Comparison of ENCODE assay signal across 9 cellular contexts in the genomic region with DNA sequence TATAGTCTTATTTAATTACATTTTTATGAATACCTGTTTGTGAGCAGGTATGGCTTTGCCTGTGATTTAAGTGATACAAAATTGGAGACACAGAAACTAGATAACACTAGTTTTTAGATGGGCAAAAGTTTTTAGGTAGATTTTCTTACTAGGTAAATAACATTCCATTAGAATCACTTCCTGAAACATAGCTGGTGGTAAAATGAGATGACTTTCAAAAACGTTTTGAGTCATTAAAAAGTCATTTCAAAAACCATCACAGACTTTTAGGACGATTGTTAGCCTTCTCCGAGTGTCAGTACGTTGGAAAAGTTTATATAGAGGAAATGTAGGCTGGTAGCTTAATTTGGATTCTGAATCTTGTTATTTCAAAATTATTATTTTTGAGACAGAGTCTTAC. TPM values are rescaled to one million over a fixed set of nuclear protein-coding genes. Genes with fewer than 3 reads are reported as not detected.
DNase-seq lines count a peak whose midpoint lies in the region; ATAC-seq and TF ChIP-seq lines count a peak whose summit lies in the region.
"Had no signal": no experiment of that assay in that cellular context is flagged by ENCODE, and none has a peak within 500 bp of the region (broad histone marks: within the 10 kb centered on the region; RNA-seq: fewer than 3 reads in every experiment).

No MANE protein-coding gene starts in this region.

- H2BK12ac ChIP-seq in trophoblast cell (ENCODE audit: low read length), result no peak overlapping the region

- H3K9me3 ChIP-seq in endocrine pancreas (ENCODE audit: control insufficient read depth, low read length) (no peaks in the 10 kb centered on the region), trophoblast cell (ENCODE audit: insufficient read depth, low read depth, low read length) (peaks cover 1% of the 10 kb centered on the region)

- peaks cover 14% of the 10 kb centered on the region for H3K79me2 ChIP-seq in trophoblast cell (ENCODE audit: control insufficient read depth, insufficient read depth, low read length, poor library complexity)

- H3K23ac ChIP-seq in trophoblast cell (ENCODE audit: low read length), result no peak overlapping the region

- H3K4me3 ChIP-seq in NB4 (ENCODE audit: low read depth, low read length) (peak overlapping the region; percentile 94), endocrine pancreas (ENCODE audit: control insufficient read depth, insufficient read depth, low read length) (peak overlapping the region; percentile 87), trophoblast cell (ENCODE audit: low read depth, low read length) (no peak overlapping the region)

- H3K4me2 ChIP-seq in trophoblast cell (ENCODE audit: low read length), result no peak overlapping the region

- TF ChIP-seq POLR2A in NB4 (IDR thresholded peaks at IDR 0.05; ENCODE audit: extremely low read depth, insufficient read length), result no peak

- H4K91ac ChIP-seq in trophoblast cell (ENCODE audit: low read depth, low read length), result no peak overlapping the region

- DNase-seq in Calu3 (no peak), NB4 (ENCODE audit: low read depth) (no peak), trophoblast cell (peak in 1 of 2 donors; percentile 18), NCI-H2171 treated with DMSO at 0.1 percent for 48 hours (lab: John Stamatoyannopoulos, UW) (no peak)
- DNase-seq in activated CD8-positive, alpha-beta memory T cell treated with anti-CD3 and anti-CD28 coated beads, Interleukin-2, amount 50 U/mL, for 4 hours, result no peak
- DNase-seq in activated effector memory CD4-positive, alpha-beta T cell treated with Interleukin-2 at 50 U/mL for 16 hours, result no peak
- DNase-seq: NCI-H1436 treated with DMSO at 0.1 percent for 48 hours had no signal

- BruUV-seq in Calu3 (replicated peaks; lab: Mats Ljungman, UMichigan), result no TSS peak

- H3K18ac ChIP-seq in trophoblast cell (ENCODE audit: low read length), result no peak overlapping the region

- no peak overlapping the region for H3K27ac Mint-ChIP-seq in Calu3 (ENCODE audit: unreplicated experiment)

- no peak for ATAC-seq in GM18870 (IDR thresholded peaks at IDR 0.05; ENCODE audit: unreplicated experiment)

- H3K9ac ChIP-seq in endocrine pancreas (ENCODE audit: control insufficient read depth, insufficient read depth, low read length) (no peak overlapping the region), trophoblast cell (ENCODE audit: low read length) (no peak overlapping the region)

- H3K4me1 ChIP-seq in endocrine pancreas (ENCODE audit: control insufficient read depth, insufficient read depth, low read length) (no peaks in the 10 kb centered on the region), trophoblast cell (ENCODE audit: control insufficient read depth in 1 of 2, insufficient read depth in 2 of 2, low read length in 2 of 2) (peaks cover 6 to 17% of the 10 kb centered on the region in 2 experiments)

- no peaks in the 10 kb centered on the region for H3K27me3 ChIP-seq in endocrine pancreas (ENCODE audit: control insufficient read depth, insufficient read depth, low read length)
- no peaks in the 10 kb centered on the region for H3K27me3 ChIP-seq in trophoblast cell (ENCODE audit: insufficient read depth, low read length)

- no peak overlapping the region for H2BK120ac ChIP-seq in trophoblast cell (ENCODE audit: insufficient read depth, low read length, poor library complexity)

- intact Hi-C loops in Calu3 (cut with micrococcal nuclease; ENCODE audit: unreplicated experiment), result no loop called here

- H2AK5ac ChIP-seq in trophoblast cell (ENCODE audit: low read length), result no peak overlapping the region

- peaks cover 10% of the 10 kb centered on the region for H3K79me1 ChIP-seq in trophoblast cell (ENCODE audit: low read length)

- H3K9me3 Mint-ChIP-seq in Calu3 (ENCODE audit: low read depth, unreplicated experiment), result no peaks in the 10 kb centered on the region

- TF ChIP-seq CTCF in Calu3 (IDR thresholded peaks at IDR 0.05; ENCODE audit: unreplicated experiment) (no peak), NB4 (IDR thresholded peaks at IDR 0.05; ENCODE audit: low read depth, low read length) (no peak)

- no CpG with 5 or more reads among the region's 4 CpGs for WGBS in trophoblast cell (ENCODE audit: extremely low coverage, insufficient coverage, insufficient read length)

- H3K27ac ChIP-seq in trophoblast cell (ENCODE audit: low read depth, low read length), result no peak overlapping the region

- H3K36me3 ChIP-seq in endocrine pancreas (ENCODE audit: control insufficient read depth, insufficient read depth, low read length), result no peaks in the 10 kb centered on the region
- H3K36me3 ChIP-seq in trophoblast cell (ENCODE audit: control insufficient read depth in 1 of 2, insufficient read depth in 2 of 2, low read length in 2 of 2), result no peaks in the 10 kb centered on the region

- H3K36me3 Mint-ChIP-seq in Calu3 (ENCODE audit: insufficient read depth, unreplicated experiment), result peaks cover 6% of the 10 kb centered on the region

- H3K4me3 Mint-ChIP-seq in Calu3 (ENCODE audit: low read depth, unreplicated experiment), result peak overlapping the region; percentile 67

- H2BK5ac ChIP-seq in trophoblast cell (ENCODE audit: low read depth, low read length, poor library complexity), result no peak overlapping the region

- no peak overlapping the region for H4K8ac ChIP-seq in trophoblast cell (ENCODE audit: low read depth, low read length)

- H4K12ac ChIP-seq in trophoblast cell (ENCODE audit: low read depth, low read length), result no peak overlapping the region

- no peak overlapping the region for H3K14ac ChIP-seq in trophoblast cell (ENCODE audit: low read length)

- no peak overlapping the region for H2AFZ ChIP-seq in trophoblast cell (ENCODE audit: insufficient read depth, low read length, poor library complexity)

- H3K27me3 Mint-ChIP-seq in Calu3 (ENCODE audit: unreplicated experiment), result no peaks in the 10 kb centered on the region

- H3K4me1 Mint-ChIP-seq in Calu3 (ENCODE audit: low read depth, unreplicated experiment), result peaks cover 25% of the 10 kb centered on the region

- CTCF ChIA-PET in Calu3 (lab: Charles Lee), result no interaction called here

- peak overlapping the region; percentile 34 for H3K4ac ChIP-seq in trophoblast cell (ENCODE audit: low read depth, low read length)

RNA-seq across cellular contexts. Expression of a gene that starts 18.3 kb away (rescaled TPM):
- total RNA-seq in Calu3 (2022), result not detected in 2 replicates
- not detected in 2 replicates for polyA plus RNA-seq in trophoblast cell (2013)
